3 cellular contexts compared by ENCODE assay signal in genomic region chr2:144091622-144092021, GRCh38.
"Had no signal": no experiment of that assay in that cellular context is flagged by ENCODE, and none has a peak within 500 bp of the region (broad histone marks: within the 10 kb centered on the region; RNA-seq: fewer than 3 reads in every experiment).

No MANE protein-coding gene starts in this region.

- H3K4me3 ChIP-seq: GM12878 had no signal

- DNase-seq: GDM1, GF-D8 had no signal

- ATAC-seq: GM12878 had no signal
